ENCODE assay signal across 31 cellular contexts in genomic region chr4:172815499-172816175, GRCh38.
DNase-seq lines count a peak whose midpoint lies in the region; ATAC-seq, FAIRE-seq and TF ChIP-seq lines count a peak whose summit lies in the region.
"Had no signal": no experiment of that assay in that cellular context is flagged by ENCODE, and none has a peak within 500 bp of the region (broad histone marks: within the 10 kb centered on the region; RNA-seq: fewer than 3 reads in every experiment).

No MANE protein-coding gene starts in this region.

- H3K27ac ChIP-seq in HUES48 (ENCODE audit: low read depth, low read length) (peak overlapping the region; percentile 5), hepatocyte (peak overlapping the region; percentile 72), small intestine (ENCODE audit: low read depth in 1 of 2, low read length in 1 of 2) (no peak overlapping the region), heart left ventricle (no peak overlapping the region), substantia nigra (ENCODE audit: low read depth, low read length, poor library complexity, severe bottlenecking) (no peak overlapping the region)
- H3K27ac ChIP-seq: BLaER1 treated with 17β-estradiol and CSF1 and Interleukin-3, amounts not matched to agents 10 nM and 100 nM had no signal

- H3K36me3 ChIP-seq in HUES48 (ENCODE audit: control insufficient read depth, insufficient read depth, low read length) (no peaks in the 10 kb centered on the region), hepatocyte (replicated peaks; ENCODE audit: insufficient read depth, low read depth) (no peaks in the 10 kb centered on the region), small intestine (ENCODE audit: control insufficient read depth in 2 of 2, insufficient read depth in 2 of 2, low read length in 2 of 2) (no peaks in the 10 kb centered on the region), heart left ventricle (no peaks in the 10 kb centered on the region)
- H3K36me3 ChIP-seq: BLaER1 treated with 17β-estradiol and CSF1 and Interleukin-3, amounts not matched to agents 10 nM and 100 nM; HAP-1 had no signal

- peak overlapping the region; percentile 61 for H3K4me2 ChIP-seq in hepatocyte
- H3K4me2 ChIP-seq: BLaER1 treated with 17β-estradiol and CSF1 and Interleukin-3, amounts not matched to agents 10 nM and 100 nM; GM23338; SK-N-SH had no signal

- H4K20me1 ChIP-seq in hepatocyte (ENCODE audit: insufficient read depth, poor library complexity, severe bottlenecking) = no peaks in the 10 kb centered on the region
- H4K20me1 ChIP-seq: BLaER1 treated with 17β-estradiol and CSF1 and Interleukin-3, amounts not matched to agents 10 nM and 100 nM had no signal

- peaks cover 4% of the 10 kb centered on the region for H3K4me1 ChIP-seq in HUES48 (ENCODE audit: control insufficient read depth, insufficient read depth, low read length)
- H3K4me1 ChIP-seq in hepatocyte (ENCODE audit: insufficient read depth) = peaks cover 10% of the 10 kb centered on the region
- H3K4me1 ChIP-seq in small intestine (ENCODE audit: control insufficient read depth in 2 of 2, insufficient read depth in 1 of 2, low read depth in 1 of 2, low read length in 1 of 2) = no peaks in the 10 kb centered on the region
- no peaks in the 10 kb centered on the region for H3K4me1 ChIP-seq in heart left ventricle
- H3K4me1 ChIP-seq: HAP-1 had no signal

- peak; percentile 39 for ATAC-seq in GM18517 (IDR thresholded peaks at IDR 0.05; ENCODE audit: unreplicated experiment)
- ATAC-seq in heart left ventricle = no peak
- ATAC-seq: GM12878, GM23338, PC-3 had no signal

- TF ChIP-seq POLR2A in heart left ventricle (IDR thresholded peaks at IDR 0.05) (no peak), lower leg skin (IDR thresholded peaks at IDR 0.05) (no peak)

- intact Hi-C loops in heart left ventricle (cut with DNase I) (no loop called here), lower leg skin (cut with DNase I; ENCODE audit: low total_unique reads) (no loop called here)

- no peak for TF ChIP-seq CTCF in hepatocyte (IDR thresholded peaks at IDR 0.05; ENCODE audit: poor library complexity)
- no peak for TF ChIP-seq CTCF in heart left ventricle (IDR thresholded peaks at IDR 0.05)
- TF ChIP-seq CTCF in lower leg skin (IDR thresholded peaks at IDR 0.05) = no peak

- H2AFZ ChIP-seq in hepatocyte = no peak overlapping the region
- H2AFZ ChIP-seq: GM23338 had no signal

- no peaks in the 10 kb centered on the region for H3K9me2 ChIP-seq in hepatocyte (replicated peaks; ENCODE audit: insufficient read depth)
- H3K9me2 ChIP-seq: SK-N-SH had no signal

- DNase-seq in hepatocyte (ENCODE audit: low spot score) = peak; percentile 57
- DNase-seq in small intestine = peak; percentile 61
- no peak for DNase-seq in heart left ventricle
- DNase-seq in substantia nigra (lab: John Stamatoyannopoulos, UW) = no peak
- no peak for DNase-seq in lower leg skin (ENCODE audit: low spot score in 2 of 2)
- no peak for DNase-seq in H4 (ENCODE audit: low spot score)
- DNase-seq: AML-193; CD4-positive, alpha-beta T cell; DMS79; EL; GDM1; HFFc6; Karpas-422; NCI-H1092 treated with DMSO at 0.1 percent for 48 hours; NCI-H1436 treated with DMSO at 0.1 percent for 48 hours; NCI-H187 treated with DMSO at 0.1 percent for 48 hours; NCI-H2171 treated with DMSO at 0.1 percent for 48 hours; NCI-H345; NCI-H510A treated with DMSO at 0.1 percent for 48 hours; NCI-H748 treated with DMSO at 0.1 percent for 48 hours; NK-92 treated with Interleukin-12 subunit alpha and Interleukin-12 subunit beta, amount 100 ng/mL, for 24 hours; PC-3; SK-N-SH; SW 1271 had no signal

- H3K27me3 ChIP-seq in HUES48 (ENCODE audit: control insufficient read depth, insufficient read depth, low read length) = no peaks in the 10 kb centered on the region; the same call in 1 of the 2 replicates
- H3K27me3 ChIP-seq in hepatocyte = no peaks in the 10 kb centered on the region
- H3K27me3 ChIP-seq in small intestine (ENCODE audit: control insufficient read depth in 2 of 2, insufficient read depth in 2 of 2, low read length in 2 of 2) = no peaks in the 10 kb centered on the region
- no peaks in the 10 kb centered on the region for H3K27me3 ChIP-seq in heart left ventricle
- H3K27me3 ChIP-seq: BLaER1 treated with 17β-estradiol and CSF1 and Interleukin-3, amounts not matched to agents 10 nM and 100 nM had no signal

- H3K4me3 ChIP-seq in HUES48 (ENCODE audit: low read depth, low read length) = no peak overlapping the region
- H3K4me3 ChIP-seq in hepatocyte = no peak overlapping the region
- H3K4me3 ChIP-seq in small intestine (ENCODE audit: low read depth in 1 of 2, low read length in 2 of 2) = no peak overlapping the region
- H3K4me3 ChIP-seq in heart left ventricle = no peak overlapping the region
- no peak overlapping the region for H3K4me3 ChIP-seq in lower leg skin (ENCODE audit: low read depth, poor library complexity, severe bottlenecking)
- H3K4me3 ChIP-seq: BLaER1 treated with 17β-estradiol and CSF1 and Interleukin-3, amounts not matched to agents 10 nM and 100 nM; GM12878; GM23338; HAP-1 had no signal

- H3K79me2 ChIP-seq in hepatocyte = no peaks in the 10 kb centered on the region

- H3K9me3 ChIP-seq in HUES48 (ENCODE audit: control insufficient read depth, insufficient read depth, low read length) (no peaks in the 10 kb centered on the region), hepatocyte (ENCODE audit: low read depth) (no peaks in the 10 kb centered on the region), small intestine (ENCODE audit: control insufficient read depth, low read depth) (no peaks in the 10 kb centered on the region), heart left ventricle (no peaks in the 10 kb centered on the region)
- H3K9me3 ChIP-seq: BLaER1 treated with 17β-estradiol and CSF1 and Interleukin-3, amounts not matched to agents 10 nM and 100 nM; HAP-1; SK-N-SH had no signal

- 43% methylated on average over 8 of the region's 8 CpGs for WGBS in hepatocyte (ENCODE audit: low lambda C conversion rate, missing lambda C conversion rate)
- WGBS in small intestine, 3 donors = 16 to 57% (median 35%) methylated on average over 8 of the region's 8 CpGs
- 77 to 80% (median 77%) methylated on average over 8 of the region's 8 CpGs for WGBS in heart left ventricle, 4 donors
- WGBS in lower leg skin, 2 donors = 83 to 88% methylated on average over 8 of the region's 8 CpGs

- no peak for FAIRE-seq in small intestine (lab: Jason Lieb, UNC)
- FAIRE-seq: A204.1, GM12878 had no signal

- no peak overlapping the region for H3K9ac ChIP-seq in HUES48 (ENCODE audit: low read depth, low read length)
- H3K9ac ChIP-seq: BLaER1 treated with 17β-estradiol and CSF1 and Interleukin-3, amounts not matched to agents 10 nM and 100 nM; SK-N-SH had no signal

Comparison
In these comparisons a context has a peak if more than half of its experiments do, and no peak if none do; other contexts are left out.
1. H3K27ac ChIP-seq: peak in HUES48 (single experiment) and hepatocyte (single experiment); none in small intestine (0 of 2), heart left ventricle (0 of 12) and substantia nigra (single experiment).
2. DNase-seq: peak in hepatocyte (single experiment) and small intestine (single experiment); none in heart left ventricle (0 of 5), substantia nigra (0 of 49), lower leg skin (0 of 2) and H4 (single experiment).